In the genomic region with DNA sequence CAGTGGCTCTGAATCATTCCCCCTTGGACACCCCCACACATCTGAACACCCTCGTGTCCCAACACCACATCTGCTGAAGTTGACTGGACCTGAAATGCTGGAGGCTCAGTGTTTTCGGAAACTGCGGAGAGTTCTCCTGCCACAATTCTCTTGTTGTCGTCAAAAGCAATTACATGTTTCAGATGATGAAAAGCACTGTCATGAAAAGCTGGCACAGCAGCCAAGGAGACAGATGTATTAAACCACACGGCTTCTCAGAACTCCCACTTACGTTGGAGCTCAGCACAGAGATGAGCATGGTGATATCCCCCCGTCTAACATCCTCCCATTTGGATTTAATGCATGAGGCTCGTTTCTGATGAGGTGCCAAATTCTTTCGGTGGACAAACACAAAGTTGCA, we compare ENCODE assay signal across 22 cellular contexts.
DNase-seq lines count a peak whose midpoint lies in the region; ATAC-seq, FAIRE-seq and TF ChIP-seq lines count a peak whose summit lies in the region.
"Had no signal": no experiment of that assay in that cellular context is flagged by ENCODE, and none has a peak within 500 bp of the region (broad histone marks: within the 10 kb centered on the region; RNA-seq: fewer than 3 reads in every experiment).

No MANE protein-coding gene starts in this region.

- H3K9me3 Mint-ChIP-seq in GM23338 (no peaks in the 10 kb centered on the region), nephron (no peaks in the 10 kb centered on the region), endodermal cell (peaks cover 2% of the 10 kb centered on the region), glutamatergic neuron (ENCODE audit: unreplicated experiment) (no peaks in the 10 kb centered on the region)
- H3K9me3 Mint-ChIP-seq: CD4-positive, alpha-beta T cell had no signal

- H3F3A ChIP-seq in GM23338 (replicated peaks; ENCODE audit: low read depth): no peaks in the 10 kb centered on the region

- DNase-seq in AG10803 (ENCODE audit: low read depth): peak; percentile 72
- DNase-seq in GM23338 (ENCODE audit: low spot score): no peak
- no peak for DNase-seq in endodermal cell
- DNase-seq in glutamatergic neuron: no peak
- DNase-seq in frontal cortex (ENCODE audit: low spot score in 2 of 2): no peak
- DNase-seq: CD4-positive, alpha-beta T cell; COR-L47; DMS79 treated with DMSO at 0.1 percent for 48 hours; Kasumi-1; NCI-H1417; NCI-H187 treated with DMSO at 0.1 percent for 48 hours; NCI-H2107; NCI-H446 treated with DMSO at 0.1 percent for 48 hours; NCI-H526 treated with DMSO at 0.1 percent for 48 hours; NK-92 treated with Interleukin-12 subunit alpha and Interleukin-12 subunit beta, amount 100 ng/mL, for 24 hours had no signal

- H3K4me1 ChIP-seq in GM23338 (ENCODE audit: insufficient read depth) (peaks cover 22% of the 10 kb centered on the region), endodermal cell (ENCODE audit: control insufficient read depth, insufficient read depth, low read length) (peaks cover 10% of the 10 kb centered on the region)

- H3K9me2 ChIP-seq in GM23338 (ENCODE audit: insufficient read depth): no peaks in the 10 kb centered on the region

- no peaks in the 10 kb centered on the region for H3K9me3 ChIP-seq in endodermal cell (ENCODE audit: control insufficient read depth, low read length)

- ATAC-seq in GM23338 (no peak), SK-N-SH treated with all-trans-retinoic acid at 6 μM for 48 hours (peak; percentile 57), HG02970 (IDR thresholded peaks at IDR 0.05; ENCODE audit: low FRiP score, unreplicated experiment) (no peak)
- ATAC-seq: HCT116, Panc1 had no signal

- H3K4me2 ChIP-seq in GM23338: no peak overlapping the region

- H2AFZ ChIP-seq in GM23338: no peak overlapping the region

- WGBS in endodermal cell (ENCODE audit: insufficient coverage in 1 of 2, insufficient read length in 1 of 2), 2 experiments: 86 to 94% methylated on average over 8 to 9 of the region's 9 CpGs

- no peaks in the 10 kb centered on the region for H3K79me2 ChIP-seq in GM23338 (replicated peaks; ENCODE audit: insufficient read depth)

- H3K27ac ChIP-seq in GM23338 (ENCODE audit: low read depth): no peak overlapping the region
- H3K27ac ChIP-seq in endodermal cell (ENCODE audit: low read depth, low read length): no peak overlapping the region

- H3K27ac Mint-ChIP-seq in GM23338 (peak overlapping the region; percentile 37; the same call in 1 of the 2 replicates), nephron (peak overlapping the region; percentile 31 to 77 (median 77)), endodermal cell (no peak overlapping the region), glutamatergic neuron (ENCODE audit: unreplicated experiment) (no peak overlapping the region)
- H3K27ac Mint-ChIP-seq: CD4-positive, alpha-beta T cell had no signal

- H4K20me1 ChIP-seq in GM23338 (replicated peaks; ENCODE audit: insufficient read depth): no peaks in the 10 kb centered on the region

- H3K27me3 Mint-ChIP-seq in GM23338 (ENCODE audit: insufficient read depth, low read depth, poor library complexity): no peaks in the 10 kb centered on the region
- H3K27me3 Mint-ChIP-seq in nephron (ENCODE audit: low read depth): peaks cover 12% of the 10 kb centered on the region
- no peaks in the 10 kb centered on the region for H3K27me3 Mint-ChIP-seq in endodermal cell (ENCODE audit: insufficient read depth)
- H3K27me3 Mint-ChIP-seq in glutamatergic neuron (ENCODE audit: unreplicated experiment): no peaks in the 10 kb centered on the region

- H3K4me1 Mint-ChIP-seq in GM23338 (peaks cover 27% of the 10 kb centered on the region), nephron (peaks cover 46% of the 10 kb centered on the region), endodermal cell (peaks cover 15% of the 10 kb centered on the region), glutamatergic neuron (ENCODE audit: low read depth, unreplicated experiment) (peaks cover 17% of the 10 kb centered on the region)

- no peak overlapping the region for H3K4me3 Mint-ChIP-seq in GM23338
- H3K4me3 Mint-ChIP-seq in nephron: peak overlapping the region in 2 of 3 experiments; percentile 6 to 13
- H3K4me3 Mint-ChIP-seq in endodermal cell: no peak overlapping the region
- no peak overlapping the region for H3K4me3 Mint-ChIP-seq in glutamatergic neuron (ENCODE audit: unreplicated experiment)
- H3K4me3 Mint-ChIP-seq: CD4-positive, alpha-beta T cell had no signal

- no peak for FAIRE-seq in frontal cortex (lab: Jason Lieb, UNC)
- FAIRE-seq: GM12891, H1 had no signal

- H3K36me3 ChIP-seq in GM23338 (ENCODE audit: insufficient read depth) (no peaks in the 10 kb centered on the region), endodermal cell (ENCODE audit: control insufficient read depth, insufficient read depth, low read length) (no peaks in the 10 kb centered on the region)

- H3K36me3 Mint-ChIP-seq in GM23338 (ENCODE audit: low read depth) (no peaks in the 10 kb centered on the region), nephron (ENCODE audit: low read depth) (peaks cover 7% of the 10 kb centered on the region), endodermal cell (ENCODE audit: low read depth) (no peaks in the 10 kb centered on the region), glutamatergic neuron (ENCODE audit: unreplicated experiment) (no peaks in the 10 kb centered on the region)

- no peak overlapping the region for H3K9ac ChIP-seq in endodermal cell (ENCODE audit: extremely low read depth, low read length, poor library complexity, severe bottlenecking)

- H3K4me3 ChIP-seq in AG10803 (ENCODE audit: low read length) (no peak overlapping the region), GM23338 (no peak overlapping the region), endodermal cell (ENCODE audit: low read length) (no peak overlapping the region)

- TF ChIP-seq CTCF in AG10803 (conservative IDR thresholded peaks at IDR 0.05; ENCODE audit: low read length) (no peak), GM23338 (conservative IDR thresholded peaks at IDR 0.05; ENCODE audit: low read depth in 2 of 2) (no peak), nephron (IDR thresholded peaks at IDR 0.05; ENCODE audit: unreplicated experiment in 3 of 3) (no peak), endodermal cell (conservative IDR thresholded peaks at IDR 0.05) (no peak), glutamatergic neuron (IDR thresholded peaks at IDR 0.05; ENCODE audit: partially characterized antibody, unreplicated experiment) (no peak)

- H3K27me3 ChIP-seq in GM23338 (ENCODE audit: insufficient read depth) (no peaks in the 10 kb centered on the region), endodermal cell (ENCODE audit: control insufficient read depth, insufficient read depth, low read length, poor library complexity, severe bottlenecking) (no peaks in the 10 kb centered on the region)

TF ChIP-seq in GM23338, 12 proteins besides CTCF, POLR2A, EP300 and RAD21 (continues in another document):
- TF ChIP-seq NANOG (IDR thresholded peaks at IDR 0.05; ENCODE audit: borderline replicate concordance): no peak
- TF ChIP-seq EZH2phosphoT487 (IDR thresholded peaks at IDR 0.05; ENCODE audit: unreplicated experiment): no peak
- no peak for TF ChIP-seq POLR2AphosphoS5 (IDR thresholded peaks at IDR 0.05; ENCODE audit: low read depth)

TF ChIP-seq in SK-N-SH treated with all-trans-retinoic acid at 6 μM for 48 hours, 23 proteins besides CTCF, POLR2A, EP300 and RAD21:
- TF ChIP-seq ZC3H10 (CRISPR knock-in tag; IDR thresholded peaks at IDR 0.05) (no peak), TCF4 (CRISPR knock-in tag; IDR thresholded peaks at IDR 0.05; ENCODE audit: borderline replicate concordance) (peak; percentile 53)

Comparison
In these comparisons a context has a peak if more than half of its experiments do, and no peak if none do; other contexts are left out.
1. H3K27ac Mint-ChIP-seq: peak in GM23338 (single experiment) and nephron (3 of 3); none in endodermal cell (single experiment) and glutamatergic neuron (single experiment).
2. H3K4me3 Mint-ChIP-seq: peak in nephron (2 of 3); none in GM23338 (single experiment), endodermal cell (single experiment) and glutamatergic neuron (single experiment).